Comparison of ENCODE assay signal across 9 cellular contexts in the genomic region with DNA sequence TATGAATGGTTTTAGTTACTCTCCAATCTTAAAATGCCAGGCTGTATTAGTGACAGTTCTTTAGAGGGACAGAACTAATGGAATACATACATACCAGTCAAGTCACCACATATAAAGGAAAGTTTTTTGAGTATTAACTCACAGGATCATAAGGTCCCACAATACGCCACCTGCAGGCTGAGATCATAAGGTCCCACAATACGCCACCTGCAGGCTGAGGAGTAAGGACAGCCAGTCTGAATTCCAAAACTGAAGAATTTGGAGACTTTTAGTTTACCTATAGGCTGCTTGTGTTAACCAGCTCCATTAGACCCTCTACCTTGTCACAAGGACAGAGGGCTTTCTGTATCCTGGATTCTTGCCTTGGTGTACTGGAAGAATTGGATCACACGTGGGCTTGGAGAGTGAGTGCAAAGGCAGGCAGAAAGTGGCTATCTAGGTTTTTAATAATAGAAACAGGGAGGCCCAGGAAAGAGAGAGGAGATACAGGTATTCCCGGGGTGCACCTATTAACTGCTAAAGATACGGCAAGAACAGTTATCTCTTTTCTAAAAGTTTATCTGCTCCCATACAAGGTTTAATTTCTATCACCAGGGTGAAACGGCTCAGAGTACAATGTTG.
DNase-seq lines count a peak whose midpoint lies in the region; ATAC-seq and TF ChIP-seq lines count a peak whose summit lies in the region.
"Had no signal": no experiment of that assay in that cellular context is flagged by ENCODE, and none has a peak within 500 bp of the region (broad histone marks: within the 10 kb centered on the region; RNA-seq: fewer than 3 reads in every experiment).

No MANE protein-coding gene starts in this region.

- H3K36me3 Mint-ChIP-seq in activated T-cell treated with anti-CD3 and anti-CD28 coated beads, Interleukin-2, amount 50 U/mL, for 24 hours (ENCODE audit: low read depth): no peaks in the 10 kb centered on the region
- no peaks in the 10 kb centered on the region for H3K36me3 Mint-ChIP-seq in endothelial cell (ENCODE audit: low read depth, unreplicated experiment)
- H3K36me3 Mint-ChIP-seq: activated naive CD8-positive, alpha-beta T cell treated with anti-CD3 and anti-CD28 coated beads, Interleukin-2, amount 10 ng/mL, durations not matched to agents 7 days and 5 days had no signal

- ATAC-seq in HG02763 (IDR thresholded peaks at IDR 0.05; ENCODE audit: unreplicated experiment): peak; percentile 63

- no peak overlapping the region for H3K4me3 Mint-ChIP-seq in activated T-cell treated with anti-CD3 and anti-CD28 coated beads, Interleukin-2, amount 50 U/mL, for 24 hours
- no peak overlapping the region for H3K4me3 Mint-ChIP-seq in endothelial cell (ENCODE audit: unreplicated experiment)
- H3K4me3 Mint-ChIP-seq: activated naive CD8-positive, alpha-beta T cell treated with anti-CD3 and anti-CD28 coated beads, Interleukin-2, amount 10 ng/mL, durations not matched to agents 7 days and 5 days had no signal

- no peak overlapping the region for H3K27ac Mint-ChIP-seq in activated T-cell treated with anti-CD3 and anti-CD28 coated beads, Interleukin-2, amount 50 U/mL, for 24 hours
- no peak overlapping the region for H3K27ac Mint-ChIP-seq in endothelial cell (ENCODE audit: unreplicated experiment)
- H3K27ac Mint-ChIP-seq: activated naive CD8-positive, alpha-beta T cell treated with anti-CD3 and anti-CD28 coated beads, Interleukin-2, amount 10 ng/mL, durations not matched to agents 7 days and 5 days had no signal

- TF ChIP-seq CTCF in endothelial cell (IDR thresholded peaks at IDR 0.05; ENCODE audit: unreplicated experiment): peak; percentile 87

- no peaks in the 10 kb centered on the region for H3K4me1 Mint-ChIP-seq in activated T-cell treated with anti-CD3 and anti-CD28 coated beads, Interleukin-2, amount 50 U/mL, for 24 hours (ENCODE audit: low read depth)
- H3K4me1 Mint-ChIP-seq in endothelial cell (ENCODE audit: unreplicated experiment): peaks cover 2% of the 10 kb centered on the region
- H3K4me1 Mint-ChIP-seq: activated naive CD8-positive, alpha-beta T cell treated with anti-CD3 and anti-CD28 coated beads, Interleukin-2, amount 10 ng/mL, durations not matched to agents 7 days and 5 days had no signal

- no peaks in the 10 kb centered on the region for H3K27me3 Mint-ChIP-seq in activated T-cell treated with anti-CD3 and anti-CD28 coated beads, Interleukin-2, amount 50 U/mL, for 24 hours
- H3K27me3 Mint-ChIP-seq in endothelial cell (ENCODE audit: unreplicated experiment): peaks cover 1% of the 10 kb centered on the region
- H3K27me3 Mint-ChIP-seq: activated naive CD8-positive, alpha-beta T cell treated with anti-CD3 and anti-CD28 coated beads, Interleukin-2, amount 10 ng/mL, durations not matched to agents 7 days and 5 days had no signal

- no peaks in the 10 kb centered on the region for H3K9me3 Mint-ChIP-seq in activated T-cell treated with anti-CD3 and anti-CD28 coated beads, Interleukin-2, amount 50 U/mL, for 24 hours
- no peaks in the 10 kb centered on the region for H3K9me3 Mint-ChIP-seq in endothelial cell (ENCODE audit: unreplicated experiment)
- H3K9me3 Mint-ChIP-seq: activated naive CD8-positive, alpha-beta T cell treated with anti-CD3 and anti-CD28 coated beads, Interleukin-2, amount 10 ng/mL, durations not matched to agents 7 days and 5 days had no signal

- peak; percentile 16 to 20 for DNase-seq in activated T-cell treated with anti-CD3 and anti-CD28 coated beads, Interleukin-2, amount 50 U/mL, for 48 hours
- no peak for DNase-seq in activated T-cell treated with anti-CD3 and anti-CD28 coated beads, Interleukin-2, amount 50 U/mL, for 24 hours
- DNase-seq in NCI-H146 treated with DMSO at 0.1 percent for 48 hours (lab: John Stamatoyannopoulos, UW; ENCODE audit: unreplicated experiment): peak; percentile 1
- peak; percentile 53 for DNase-seq in endothelial cell (ENCODE audit: low spot score)
- no peak for DNase-seq in OCI-M2 (lab: John Stamatoyannopoulos, UW; ENCODE audit: unreplicated experiment)
- DNase-seq in DMS79 (lab: John Stamatoyannopoulos, UW): no peak
- no peak for DNase-seq in midbrain (lab: John Stamatoyannopoulos, UW)
- DNase-seq: activated naive CD8-positive, alpha-beta T cell treated with anti-CD3 and anti-CD28 coated beads, Interleukin-2, amount 10 ng/mL, durations not matched to agents 7 days and 5 days had no signal

Comparison
In these comparisons a context has a peak if more than half of its experiments do, and no peak if none do; other contexts are left out.
1. DNase-seq: peak in activated T-cell treated with anti-CD3 and anti-CD28 coated beads, Interleukin-2, amount 50 U/mL, for 48 hours (2 of 2), NCI-H146 treated with DMSO at 0.1 percent for 48 hours (single experiment) and endothelial cell (single experiment); none in activated T-cell treated with anti-CD3 and anti-CD28 coated beads, Interleukin-2, amount 50 U/mL, for 24 hours (single experiment), OCI-M2 (single experiment), DMS79 (single experiment) and midbrain (single experiment).